21 cellular contexts compared by ENCODE assay signal in genomic region chr7:113629244-113629643, GRCh38.
DNase-seq lines count a peak whose midpoint lies in the region; FAIRE-seq and TF ChIP-seq lines count a peak whose summit lies in the region.
"Had no signal": no experiment of that assay in that cellular context is flagged by ENCODE, and none has a peak within 500 bp of the region (broad histone marks: within the 10 kb centered on the region; RNA-seq: fewer than 3 reads in every experiment).

No MANE protein-coding gene starts in this region.

- H3K4me3 ChIP-seq in ACC112 (ENCODE audit: low read depth, low read length) = peak overlapping the region; percentile 56; the same call in 1 of the 2 replicates
- no peak overlapping the region for H3K4me3 ChIP-seq in bronchial epithelial cell (ENCODE audit: low read depth, low read length)
- H3K4me3 ChIP-seq: upper lobe of right lung had no signal

- H3K79me2 ChIP-seq in ACC112 (ENCODE audit: control insufficient read depth, insufficient read depth, low read length, unreplicated experiment) = no peaks in the 10 kb centered on the region

- H3K27me3 ChIP-seq in ACC112 (ENCODE audit: insufficient read depth, low read length) (no peaks in the 10 kb centered on the region), bronchial epithelial cell (ENCODE audit: control insufficient read depth, insufficient read depth, low read length) (no peaks in the 10 kb centered on the region)
- H3K27me3 ChIP-seq: upper lobe of right lung had no signal

- TF ChIP-seq POLR2A in H54 (IDR thresholded peaks at IDR 0.05; ENCODE audit: low read depth, low read length) = no peak

- no peaks in the 10 kb centered on the region for H3K36me3 ChIP-seq in ACC112 (ENCODE audit: insufficient read depth, low read length)
- H3K36me3 ChIP-seq in bronchial epithelial cell (ENCODE audit: control insufficient read depth, insufficient read depth, low read length) = no peaks in the 10 kb centered on the region
- H3K36me3 ChIP-seq: upper lobe of right lung had no signal

- no peaks in the 10 kb centered on the region for H3K4me1 ChIP-seq in ACC112 (ENCODE audit: control insufficient read depth, insufficient read depth, low read length, unreplicated experiment)
- H3K4me1 ChIP-seq: upper lobe of right lung had no signal

- FAIRE-seq in H54 (lab: Jason Lieb, UNC) = peak; percentile 95
- no peak for FAIRE-seq in bronchial epithelial cell (lab: Jason Lieb, UNC)
- FAIRE-seq in HTR-8/SVneo (lab: Jason Lieb, UNC) = no peak
- FAIRE-seq: colon, GM19239 had no signal

- DNase-seq in H54 (ENCODE audit: insufficient read length, low spot score) = peak; percentile 7
- DNase-seq in NCI-H460 (ENCODE audit: extremely low read depth, low read depth) = peak; percentile 24
- peak; percentile 73 for DNase-seq in bronchial epithelial cell (ENCODE audit: low read depth)
- no peak for DNase-seq in mesenteric fat pad (ENCODE audit: low spot score)
- no peak for DNase-seq in HTR-8/SVneo (ENCODE audit: insufficient read length, low spot score)
- no peak for DNase-seq in 8988T
- no peak for DNase-seq in NCI-H226
- DNase-seq: activated CD4-positive, alpha-beta memory T cell treated with anti-CD3 and anti-CD28 coated beads, Interleukin-2, amount 10 ng/mL, durations not matched to agents 7 days and 5 days; activated naive CD4-positive, alpha-beta T cell treated with anti-CD3 and anti-CD28 coated beads, Interleukin-2, amount 10 ng/mL, durations not matched to agents 7 days and 5 days; activated T-cell treated with anti-CD3 and anti-CD28 coated beads, Interleukin-2, amount 50 U/mL, for 1 hour; kidney glomerular epithelial cell; NCI-H2107; NCI-H774; nephron progenitor cell; stimulated activated CD4-positive, alpha-beta T cell treated with anti-CD3 and anti-CD28 coated beads, Interleukin-2, amount 100 ng/mL, for 24 hours; T-cell; upper lobe of right lung had no signal

- TF ChIP-seq CTCF in bronchial epithelial cell (IDR thresholded peaks at IDR 0.05; ENCODE audit: insufficient read depth, low read length, severe bottlenecking) = no peak

- H3K27ac ChIP-seq in ACC112 (ENCODE audit: low read depth, low read length) = no peak overlapping the region
- H3K27ac ChIP-seq: upper lobe of right lung, VCaP had no signal

- H2AFZ ChIP-seq in ACC112 (ENCODE audit: low read length, unreplicated experiment) = peak overlapping the region; percentile 68

Comparison
In these comparisons a context has a peak if more than half of its experiments do, and no peak if none do; other contexts are left out.
1. DNase-seq: peak in H54 (single experiment), NCI-H460 (single experiment) and bronchial epithelial cell (single experiment); none in mesenteric fat pad (single experiment), HTR-8/SVneo (single experiment), 8988T (single experiment) and NCI-H226 (single experiment).